In genomic region chr1:2194898-2195673, GRCh38 we compare ENCODE assay signal across 8 cellular contexts. TPM values are rescaled to one million over a fixed set of nuclear protein-coding genes. Genes with fewer than 3 reads are reported as not detected.
A peak's percentile ranks its signal among the peaks of the same experiment; 100 is the strongest.
DNase-seq lines count a peak whose midpoint lies in the region; ATAC-seq and TF ChIP-seq lines count a peak whose summit lies in the region.

No MANE protein-coding gene starts in this region.

- peak overlapping the region; percentile 82 for H3K27ac ChIP-seq in WERI-Rb-1
- peak overlapping the region; percentile 93 to 94 for H3K27ac ChIP-seq in breast epithelium

- H3K4me3 ChIP-seq in WERI-Rb-1 (ENCODE audit: low read depth, low read length) (peak overlapping the region; percentile 63), breast epithelium (peak overlapping the region; percentile 58 to 75 (median 73))

- peaks cover 23% of the 10 kb centered on the region for H3K36me3 ChIP-seq in WERI-Rb-1
- no peaks in the 10 kb centered on the region for H3K36me3 ChIP-seq in breast epithelium

- H3K27me3 Mint-ChIP-seq in immature natural killer cell (ENCODE audit: low read depth in 3 of 3): peaks cover 0 to 6% (median 3%) of the 10 kb centered on the region in 3 donors

- peaks cover 3 to 27% of the 10 kb centered on the region in 2 donors for H3K4me1 ChIP-seq in breast epithelium

- H3K9me3 ChIP-seq in WERI-Rb-1 (ENCODE audit: severe bottlenecking) (no peaks in the 10 kb centered on the region), breast epithelium (no peaks in the 10 kb centered on the region)

- peak overlapping the region; percentile 83 to 97 (median 92) for H3K27ac Mint-ChIP-seq in immature natural killer cell

- DNase-seq in SIG-M5 treated with dmso at 0.1 percent for 504 hours (lab: John Stamatoyannopoulos, UW; ENCODE audit: unreplicated experiment): peak; percentile 66
- DNase-seq in SIG-M5 (lab: John Stamatoyannopoulos, UW): no peak
- peak; percentile 83 to 85 for DNase-seq in NCI-H2081 (lab: John Stamatoyannopoulos, UW)
- DNase-seq in WERI-Rb-1: peak; percentile 89
- peak; percentile 88 to 89 for DNase-seq in breast epithelium (ENCODE audit: low spot score in 2 of 2)
- DNase-seq in immature natural killer cell: peak; percentile 92 to 94 (median 94)
- peak; percentile 77 to 83 for DNase-seq in stimulated activated CD4-positive, alpha-beta T cell treated with anti-CD3 and anti-CD28 coated beads, Interleukin-12 subunit alpha, Interleukin-12 subunit beta, amount 100 ng/mL, for 24 hours (ENCODE audit: low read depth in 2 of 2)

- TF ChIP-seq POLR2A in breast epithelium (IDR thresholded peaks at IDR 0.05): no peak

- H3K27me3 ChIP-seq in WERI-Rb-1 (ENCODE audit: insufficient read depth, low read depth, severe bottlenecking): no peaks in the 10 kb centered on the region
- no peaks in the 10 kb centered on the region for H3K27me3 ChIP-seq in breast epithelium

- H3K4me3 Mint-ChIP-seq in immature natural killer cell: peak overlapping the region; percentile 80 to 88 (median 84)

- TF ChIP-seq CTCF in WERI-Rb-1 (IDR thresholded peaks at IDR 0.05; ENCODE audit: low read depth, low read length): peak; percentile 93
- TF ChIP-seq CTCF in breast epithelium (IDR thresholded peaks at IDR 0.05): peak; percentile 78 to 98 (median 98)

- H3K4me1 Mint-ChIP-seq in immature natural killer cell: peaks cover 15 to 24% of the 10 kb centered on the region in 2 donors

- H3K9me3 Mint-ChIP-seq in immature natural killer cell: no peaks in the 10 kb centered on the region

- ATAC-seq in HG03025 (IDR thresholded peaks at IDR 0.05; ENCODE audit: low FRiP score, unreplicated experiment): peak; percentile 48

- no peaks in the 10 kb centered on the region for H3K36me3 Mint-ChIP-seq in immature natural killer cell

- intact Hi-C loops in breast epithelium (cut with DNase I; ENCODE audit: low total_unique reads): loop anchor here (5.0 kb wide), 3 partner anchors 187 to 1193 kb away; partner anchors contain the start of genes HES4, MORN1 and RER1

RNA-seq across cellular contexts. Expression of gene FAAP20, which starts 0.5 kb away (rescaled TPM):
- total RNA-seq in breast epithelium: 10 to 100 TPM; 28.6 to 33.1 (median 29.9) TPM
- polyA plus RNA-seq in immature natural killer cell: 10 to 100 TPM; 56.7 to 99.6 (median 79.2) TPM

RNA-seq across cellular contexts. Expression of gene SKI, which starts 33.0 kb away (rescaled TPM):
- 10 to 100 TPM; 22.1 to 33.8 (median 26.7) TPM for total RNA-seq in breast epithelium
- 1 to 10 TPM in 1 of 3 donors, under 1 TPM in 1, not detected in 1; 0.87 to 1.0 TPM for polyA plus RNA-seq in immature natural killer cell
